Comparison of ENCODE assay signal across 26 cellular contexts in genomic region chr19:306151-306900, GRCh38. TPM values are rescaled to one million over a fixed set of nuclear protein-coding genes. Genes with fewer than 3 reads are reported as not detected.
A peak's percentile ranks its signal among the peaks of the same experiment; 100 is the strongest.
DNase-seq lines count a peak whose midpoint lies in the region; ATAC-seq, FAIRE-seq and TF ChIP-seq lines count a peak whose summit lies in the region.
"Had no signal": no experiment of that assay in that cellular context is flagged by ENCODE, and none has a peak within 500 bp of the region (broad histone marks: within the 10 kb centered on the region; RNA-seq: fewer than 3 reads in every experiment).

No MANE protein-coding gene starts in this region.

- H3K4me3 ChIP-seq in IMR-90 (ENCODE audit: insufficient read depth, low read depth, low read length) (no peak overlapping the region), HepG2 (replicated peaks in 1 of 3; ENCODE audit: insufficient read depth in 1 of 3, low read depth in 2 of 3, low read length in 3 of 3) (no peak overlapping the region)
- H3K4me3 ChIP-seq: BLaER1 treated with 17β-estradiol and CSF1 and Interleukin-3, amounts not matched to agents 10 nM and 100 nM; GM23248; HAP-1; Peyer's patch; SJSA1 had no signal

- H2AK9ac ChIP-seq in IMR-90 (replicated peaks; ENCODE audit: low read depth, low read length, poor library complexity) = peak overlapping the region; percentile 28

- H3K27ac ChIP-seq in IMR-90 (ENCODE audit: insufficient read depth, low read length) (no peak overlapping the region), HepG2 (ENCODE audit: extremely low read length, insufficient read depth, low read length) (no peak overlapping the region)
- H3K27ac ChIP-seq: BLaER1 treated with 17β-estradiol and CSF1 and Interleukin-3, amounts not matched to agents 10 nM and 100 nM; GM23248; HL-60; KMS-11; Peyer's patch; SJSA1 had no signal

- no peak overlapping the region for H2BK5ac ChIP-seq in IMR-90 (ENCODE audit: low read depth, low read length, poor library complexity, severe bottlenecking)

- no peak overlapping the region for H3K4me3 Mint-ChIP-seq in stimulated activated memory B cell treated with anti-CD40 and anti-IgM and Interleukin-4, amounts not matched to agents 10 μg/mL and 1 μg/mL and 100 μg/mL, for 72 hours
- H3K4me3 Mint-ChIP-seq: CD4-positive, alpha-beta memory T cell had no signal

- H3K27ac Mint-ChIP-seq in stimulated activated memory B cell treated with anti-CD40 and anti-IgM and Interleukin-4, amounts not matched to agents 10 μg/mL and 1 μg/mL and 100 μg/mL, for 72 hours = no peak overlapping the region
- H3K27ac Mint-ChIP-seq: CD4-positive, alpha-beta memory T cell had no signal

- no peak overlapping the region for H3K56ac ChIP-seq in IMR-90 (ENCODE audit: extremely low read depth, insufficient read depth, low read length)

- H2BK15ac ChIP-seq in IMR-90 (ENCODE audit: low read depth, low read length) = no peak overlapping the region

- DNase-seq in Right ventricle myocardium inferior (ENCODE audit: missing footprints) (no peak), Right ventricle myocardium superior (no peak), IMR-90 (no peak), HepG2 (ENCODE audit: low spot score) (no peak), HEK293T (ENCODE audit: extremely low spot score) (no peak), DMS114 treated with DMSO at 0.1 percent for 48 hours (lab: John Stamatoyannopoulos, UW; ENCODE audit: unreplicated experiment) (no peak), NCI-H226 (no peak)
- DNase-seq: 8988T; Caco-2; CD4-positive, alpha-beta memory T cell; DMS153; GM23248; NCI-H1092 treated with DMSO at 0.1 percent for 48 hours; NCI-H1436 treated with DMSO at 0.1 percent for 48 hours; NCI-H1930; NCI-H510A; NCI-H748 treated with DMSO at 0.1 percent for 48 hours had no signal

- H3K36me3 ChIP-seq in IMR-90 (ENCODE audit: control insufficient read depth, insufficient read depth, low read length) (peaks cover 51% of the 10 kb centered on the region), HepG2 (replicated peaks in 1 of 2; ENCODE audit: control insufficient read depth in 1 of 2, insufficient read depth in 2 of 2, low read length in 2 of 2) (peaks cover 11 to 33% of the 10 kb centered on the region in 2 experiments)

- H2AFZ ChIP-seq in IMR-90 (replicated peaks; ENCODE audit: low read length, poor library complexity) = no peak overlapping the region
- no peak overlapping the region for H2AFZ ChIP-seq in HepG2 (ENCODE audit: low read length)
- H2AFZ ChIP-seq: GM23248 had no signal

- ATAC-seq in Right ventricle myocardium inferior (peak; percentile 18), Right ventricle myocardium superior (ENCODE audit: poor library complexity) (no peak), IMR-90 (ENCODE audit: low read depth) (no peak), HepG2 (peak; percentile 14; the same call in 1 of the 3 replicates)
- ATAC-seq in stimulated activated memory B cell treated with anti-CD40 and anti-IgM and Interleukin-4, amounts not matched to agents 10 μg/mL and 1 μg/mL and 100 μg/mL, for 72 hours = peak; percentile 38

- POLR2A ChIA-PET in IMR-90 (lab: Charles Lee; ENCODE audit: unreplicated experiment) = no interaction called here
- POLR2A ChIA-PET in HepG2 (lab: Yijun Ruan, JAX) = no interaction called here
- POLR2A ChIA-PET in HEK293T (lab: Yijun Ruan, JAX) = no interaction called here

- no peak overlapping the region for H4K91ac ChIP-seq in IMR-90 (ENCODE audit: insufficient read depth, low read depth, low read length)

- H3K4ac ChIP-seq in IMR-90 (ENCODE audit: low read depth, low read length) = no peak overlapping the region

- intact Hi-C loops in Right ventricle myocardium inferior (cut with DNase I) = no loop called here
- intact Hi-C loops in Right ventricle myocardium superior (cut with DNase I) = no loop called here
- intact Hi-C loops in IMR-90 (cut with micrococcal nuclease) = no loop called here
- intact Hi-C loops in HepG2 (cut with micrococcal nuclease; ENCODE audit: unreplicated experiment) = no loop called here

- TF ChIP-seq RAD21 in IMR-90 (IDR thresholded peaks at IDR 0.05; ENCODE audit: low read length) (no peak), HepG2 (CRISPR knock-in tag; IDR thresholded peaks at IDR 0.05) (no peak)

- no peak overlapping the region for H4K5ac ChIP-seq in IMR-90 (ENCODE audit: low read depth, low read length)

- H3K18ac ChIP-seq in IMR-90 (ENCODE audit: low read depth, low read length) = no peak overlapping the region

- TF ChIP-seq POLR2A in IMR-90 (IDR thresholded peaks at IDR 0.05; ENCODE audit: low read depth, low read length) (no peak), HepG2 (IDR thresholded peaks at IDR 0.05; ENCODE audit: insufficient read depth in 1 of 2, low read depth in 2 of 2, low read length in 2 of 2) (no peak)

- no peak for TF ChIP-seq EP300 in HepG2 (IDR thresholded peaks at IDR 0.05; ENCODE audit: low read depth in 2 of 2, low read length in 2 of 2)
- TF ChIP-seq EP300 in HepG2 (CRISPR knock-in tag; IDR thresholded peaks at IDR 0.05; ENCODE audit: borderline replicate concordance) = no peak

- WGBS in IMR-90 (ENCODE audit: extremely low coverage in 2 of 2, insufficient read length in 1 of 2), 2 experiments = 93% methylated on average over 14 of the region's 50 CpGs; no CpG with 5 or more reads in 1 of the 2 experiments
- WGBS in HepG2 (ENCODE audit: low lambda C conversion rate) = 98% methylated on average over 27 of the region's 50 CpGs

- H3K27me3 ChIP-seq in IMR-90 (ENCODE audit: control insufficient read depth, insufficient read depth, low read length) (no peaks in the 10 kb centered on the region), HepG2 (ENCODE audit: control insufficient read depth in 1 of 2, insufficient read depth in 2 of 2, low read length in 2 of 2) (no peaks in the 10 kb centered on the region)
- H3K27me3 ChIP-seq: BLaER1 treated with 17β-estradiol and CSF1 and Interleukin-3, amounts not matched to agents 10 nM and 100 nM; Peyer's patch; SJSA1 had no signal

- in situ Hi-C loops in IMR-90 (cut with MboI; ENCODE audit: low sequenced_read_pairs) (no loop called here), HepG2 (cut with HindIII; ENCODE audit: extremely low pct_ligation_motif_present, low pct_unique_long_range_greater_than_20kb) (no loop called here)

- H4K20me1 ChIP-seq in IMR-90 (ENCODE audit: insufficient read depth, low read length) (peaks cover 29% of the 10 kb centered on the region), HepG2 (ENCODE audit: insufficient read depth, low read length) (no peaks in the 10 kb centered on the region)

- H3K4me1 Mint-ChIP-seq in stimulated activated memory B cell treated with anti-CD40 and anti-IgM and Interleukin-4, amounts not matched to agents 10 μg/mL and 1 μg/mL and 100 μg/mL, for 72 hours = no peaks in the 10 kb centered on the region
- H3K4me1 Mint-ChIP-seq: CD4-positive, alpha-beta memory T cell had no signal

- H3K9ac ChIP-seq in IMR-90 (ENCODE audit: low read depth, low read length) (no peak overlapping the region), HepG2 (ENCODE audit: insufficient read depth, low read depth, low read length) (no peak overlapping the region)
- H3K9ac ChIP-seq: BLaER1 treated with 17β-estradiol and CSF1 and Interleukin-3, amounts not matched to agents 10 nM and 100 nM; GM23248; KMS-11 had no signal

- peaks cover 56% of the 10 kb centered on the region for H3K36me3 Mint-ChIP-seq in stimulated activated memory B cell treated with anti-CD40 and anti-IgM and Interleukin-4, amounts not matched to agents 10 μg/mL and 1 μg/mL and 100 μg/mL, for 72 hours

- no peak overlapping the region for H2AK5ac ChIP-seq in IMR-90 (ENCODE audit: low read depth, low read length)

- no peak overlapping the region for H2BK20ac ChIP-seq in IMR-90 (ENCODE audit: low read depth, low read length)

- no peak overlapping the region for H3K23ac ChIP-seq in IMR-90 (ENCODE audit: low read depth, low read length)

- no peaks in the 10 kb centered on the region for H3K4me1 ChIP-seq in IMR-90 (ENCODE audit: control insufficient read depth, insufficient read depth, low read length)
- H3K4me1 ChIP-seq in HepG2 (ENCODE audit: insufficient read depth, low read length) = no peaks in the 10 kb centered on the region
- H3K4me1 ChIP-seq: BLaER1 treated with 17β-estradiol and CSF1 and Interleukin-3, amounts not matched to agents 10 nM and 100 nM; Caco-2; HAP-1; Peyer's patch; SJSA1 had no signal

- H3K4me2 ChIP-seq in IMR-90 (ENCODE audit: low read depth, low read length) (no peak overlapping the region), HepG2 (ENCODE audit: low read depth, low read length) (no peak overlapping the region)
- H3K4me2 ChIP-seq: BLaER1 treated with 17β-estradiol and CSF1 and Interleukin-3, amounts not matched to agents 10 nM and 100 nM; KMS-11 had no signal

- H4K8ac ChIP-seq in IMR-90 (ENCODE audit: low read depth in 2 of 2, low read length in 2 of 2) = no peak overlapping the region

- FAIRE-seq in HepG2 (lab: Jason Lieb, UNC) = no peak
- FAIRE-seq: GM12891 had no signal

- H3K9me3 Mint-ChIP-seq in stimulated activated memory B cell treated with anti-CD40 and anti-IgM and Interleukin-4, amounts not matched to agents 10 μg/mL and 1 μg/mL and 100 μg/mL, for 72 hours = no peaks in the 10 kb centered on the region
- H3K9me3 Mint-ChIP-seq: CD4-positive, alpha-beta memory T cell had no signal

- H3K9me3 ChIP-seq in IMR-90 (ENCODE audit: control insufficient read depth, insufficient read depth, low read length) = no peaks in the 10 kb centered on the region
- H3K9me3 ChIP-seq in HepG2 (ENCODE audit: low read length) = no peaks in the 10 kb centered on the region
- H3K9me3 ChIP-seq: BLaER1 treated with 17β-estradiol and CSF1 and Interleukin-3, amounts not matched to agents 10 nM and 100 nM; Caco-2; HAP-1; Peyer's patch; SJSA1 had no signal

- H3K79me1 ChIP-seq in IMR-90 (ENCODE audit: low read depth in 1 of 2, low read length in 2 of 2) = peaks cover 0 to 42% of the 10 kb centered on the region in 2 experiments

- no peaks in the 10 kb centered on the region for H3K27me3 Mint-ChIP-seq in stimulated activated memory B cell treated with anti-CD40 and anti-IgM and Interleukin-4, amounts not matched to agents 10 μg/mL and 1 μg/mL and 100 μg/mL, for 72 hours
- H3K27me3 Mint-ChIP-seq: CD4-positive, alpha-beta memory T cell had no signal

- H3K79me2 ChIP-seq in HepG2 (ENCODE audit: insufficient read depth, low read length) = no peaks in the 10 kb centered on the region

- 0 out of 2 replicates have a peak, but pooled peaks cover 7% of the 10 kb centered on the region for H3K9me1 ChIP-seq in IMR-90 (ENCODE audit: insufficient read depth, low read length)

- BruUV-seq in IMR-90 (replicated peaks; lab: Mats Ljungman, UMichigan) = no TSS peak
- no TSS peak for BruUV-seq in HepG2 (replicated peaks; lab: Mats Ljungman, UMichigan)

- H2BK120ac ChIP-seq in IMR-90 (ENCODE audit: low read depth, low read length) = no peak overlapping the region

- TF ChIP-seq CTCF in IMR-90 (conservative IDR thresholded peaks at IDR 0.05; ENCODE audit: low read depth, low read length) = no peak
- TF ChIP-seq CTCF in HepG2 (CRISPR knock-in tag; IDR thresholded peaks at IDR 0.05) = no peak

- no peak overlapping the region for H3K14ac ChIP-seq in IMR-90 (replicated peaks; ENCODE audit: low read depth, low read length)

- CTCF ChIA-PET in IMR-90 (lab: Yijun Ruan, JAX) (no interaction called here), HepG2 (lab: Yijun Ruan, JAX; ENCODE audit: low intra/inter-chr PET ratio, low total read pairs) (no interaction called here), HEK293T (lab: Yijun Ruan, JAX) (no interaction called here)

- dilution Hi-C loops in IMR-90 (cut with HindIII; ENCODE audit: low sequenced_read_pairs, unreplicated experiment) = no loop called here

RNA-seq across cellular contexts. Expression of gene PLPP2, which starts 15.1 kb away (rescaled TPM):
- total RNA-seq in Right ventricle myocardium inferior (0.76 TPM), Right ventricle myocardium superior (0.56 TPM), IMR-90 (2012; rRNA removed) (2.3 and 2.8 TPM in 2 replicates), HepG2 (2016; rRNA removed; fragmentation: Illumina TruSeq; extraction: Trizol) (not detected in 2 replicates)
- polyA plus RNA-seq in IMR-90 (2012; rRNA removed) (4.0 and 4.2 TPM in 2 replicates), HepG2 (2011; rRNA removed) (not detected in 2 replicates)
- polyA plus RNA-seq in IMR-90 (2012; cell fraction: cytosol; rRNA removed) = 7.1 and 9.3 TPM in 2 replicates
- 6.3 and 9.7 TPM in 2 replicates for polyA plus RNA-seq in IMR-90 (2012; cell fraction: nucleus; rRNA removed; ENCODE audit: low replicate concordance)
- not detected in 2 replicates for total RNA-seq in HepG2 (2016; cell fraction: cytosol; rRNA removed; fragmentation: Illumina TruSeq; extraction: Trizol; ENCODE audit: low read depth)
- not detected in 2 replicates for total RNA-seq in HepG2 (2016; cell fraction: insoluble cytoplasmic fraction; rRNA removed; fragmentation: Illumina TruSeq; extraction: Trizol)
- total RNA-seq in HepG2 (2016; cell fraction: membrane; rRNA removed; fragmentation: Illumina TruSeq; extraction: Trizol) = not detected in 2 replicates
- not detected in 2 replicates for total RNA-seq in HepG2 (2016; cell fraction: nucleus; rRNA removed; fragmentation: Illumina TruSeq; extraction: Trizol)
- 0.07 TPM in 1 of 2 replicates, not detected in the other for polyA plus RNA-seq in HepG2 (2011; cell fraction: cytosol; rRNA removed)
- 0.19 and 0.31 TPM in 2 replicates for polyA plus RNA-seq in HepG2 (2011; cell fraction: nucleus; rRNA removed)
- 0.16 TPM in 1 of 2 replicates, not detected in the other for polyA plus RNA-seq in HepG2 (2012)
- not detected in 2 replicates for polyA plus RNA-seq in HepG2 (2016; cell fraction: cytosol; fragmentation: Illumina TruSeq; extraction: Trizol; ENCODE audit: low read depth)
- not detected in 2 replicates for polyA plus RNA-seq in HepG2 (2016; cell fraction: insoluble cytoplasmic fraction; fragmentation: Illumina TruSeq; extraction: Trizol; ENCODE audit: low read depth)
- polyA plus RNA-seq in HepG2 (2016; cell fraction: membrane; fragmentation: Illumina TruSeq; extraction: Trizol; ENCODE audit: low read depth) = not detected in 2 replicates
- not detected in 2 replicates for polyA plus RNA-seq in HepG2 (2016; cell fraction: nucleus; fragmentation: Illumina TruSeq; extraction: Trizol; ENCODE audit: insufficient read depth, low read depth)
- 78.3 TPM in 1 of 2 replicates, not detected in the other for polyA minus RNA-seq in HepG2 (2011; rRNA and poly(A)+ RNA removed; ENCODE audit: low replicate concordance)
- polyA minus RNA-seq in HepG2 (2011; cell fraction: cytosol; rRNA and poly(A)+ RNA removed) = not detected in 2 replicates
- polyA minus RNA-seq in HepG2 (2011; cell fraction: nucleus; rRNA and poly(A)+ RNA removed) = not detected in 2 replicates
- total RNA-seq: G401 had no signal

RNA-seq across cellular contexts. Expression of gene MIER2, which starts 38.3 kb away (rescaled TPM):
- 16.3 TPM for total RNA-seq in Right ventricle myocardium inferior
- 18.3 TPM for total RNA-seq in Right ventricle myocardium superior
- 11.4 and 28.0 TPM in 2 replicates for total RNA-seq in IMR-90 (2012; rRNA removed)
- 28.4 and 32.3 TPM in 2 replicates for polyA plus RNA-seq in IMR-90 (2012; rRNA removed)
- polyA plus RNA-seq in IMR-90 (2012; cell fraction: cytosol; rRNA removed) = 12.3 and 27.2 TPM in 2 replicates
- 42.8 and 96.1 TPM in 2 replicates for polyA plus RNA-seq in IMR-90 (2012; cell fraction: nucleus; rRNA removed; ENCODE audit: low replicate concordance)
- 7.9 and 9.6 TPM in 2 replicates for total RNA-seq in HepG2 (2016; rRNA removed; fragmentation: Illumina TruSeq; extraction: Trizol)
- total RNA-seq in HepG2 (2016; cell fraction: cytosol; rRNA removed; fragmentation: Illumina TruSeq; extraction: Trizol; ENCODE audit: low read depth) = 11.9 and 12.6 TPM in 2 replicates
- total RNA-seq in HepG2 (2016; cell fraction: insoluble cytoplasmic fraction; rRNA removed; fragmentation: Illumina TruSeq; extraction: Trizol) = 10.4 and 13.2 TPM in 2 replicates
- 8.0 and 11.3 TPM in 2 replicates for total RNA-seq in HepG2 (2016; cell fraction: membrane; rRNA removed; fragmentation: Illumina TruSeq; extraction: Trizol)
- total RNA-seq in HepG2 (2016; cell fraction: nucleus; rRNA removed; fragmentation: Illumina TruSeq; extraction: Trizol) = 8.0 and 17.5 TPM in 2 replicates
- 22.9 and 25.7 TPM in 2 replicates for polyA plus RNA-seq in HepG2 (2011; rRNA removed)
- 8.3 and 13.6 TPM in 2 replicates for polyA plus RNA-seq in HepG2 (2011; cell fraction: cytosol; rRNA removed)
- polyA plus RNA-seq in HepG2 (2011; cell fraction: nucleus; rRNA removed) = 54.0 and 67.5 TPM in 2 replicates
- 21.3 and 21.5 TPM in 2 replicates for polyA plus RNA-seq in HepG2 (2012)
- 1.2 and 1.7 TPM in 2 replicates for polyA plus RNA-seq in HepG2 (2016; cell fraction: cytosol; fragmentation: Illumina TruSeq; extraction: Trizol; ENCODE audit: low read depth)
- 9.7 and 15.4 TPM in 2 replicates for polyA plus RNA-seq in HepG2 (2016; cell fraction: insoluble cytoplasmic fraction; fragmentation: Illumina TruSeq; extraction: Trizol; ENCODE audit: low read depth)
- polyA plus RNA-seq in HepG2 (2016; cell fraction: membrane; fragmentation: Illumina TruSeq; extraction: Trizol; ENCODE audit: low read depth) = 4.1 and 4.8 TPM in 2 replicates
- 29.5 and 34.6 TPM in 2 replicates for polyA plus RNA-seq in HepG2 (2016; cell fraction: nucleus; fragmentation: Illumina TruSeq; extraction: Trizol; ENCODE audit: insufficient read depth, low read depth)
- 39.4 and 61.2 TPM in 2 replicates for polyA minus RNA-seq in HepG2 (2011; rRNA and poly(A)+ RNA removed; ENCODE audit: low replicate concordance)
- 16.5 and 19.2 TPM in 2 replicates for polyA minus RNA-seq in HepG2 (2011; cell fraction: cytosol; rRNA and poly(A)+ RNA removed)
- polyA minus RNA-seq in HepG2 (2011; cell fraction: nucleus; rRNA and poly(A)+ RNA removed) = 37.2 and 38.9 TPM in 2 replicates

Comparison
In these comparisons a context has a peak if more than half of its experiments do, and no peak if none do; other contexts are left out.
1. ATAC-seq: peak in Right ventricle myocardium inferior (single experiment), HepG2 (single experiment) and stimulated activated memory B cell treated with anti-CD40 and anti-IgM and Interleukin-4, amounts not matched to agents 10 μg/mL and 1 μg/mL and 100 μg/mL, for 72 hours (single experiment); none in Right ventricle myocardium superior (single experiment) and IMR-90 (single experiment).